23 cellular contexts compared by ENCODE assay signal in genomic region chr12:99278899-99279298, GRCh38.
"Had no signal": no experiment of that assay in that cellular context is flagged by ENCODE, and none has a peak within 500 bp of the region (broad histone marks: within the 10 kb centered on the region; RNA-seq: fewer than 3 reads in every experiment).

No MANE protein-coding gene starts in this region.

- H3K27me3 ChIP-seq: colonic mucosa, heart left ventricle, left lung, neutrophil, stomach, transverse colon had no signal

- H3K9me3 ChIP-seq: colonic mucosa, neutrophil, thoracic aorta had no signal

- H3K4me1 ChIP-seq: colonic mucosa, heart left ventricle, left lung, lower lobe of right lung, stomach, transverse colon had no signal

- DNase-seq: colonic mucosa; effector CD4-positive, alpha-beta T cell; endodermal cell; erythroblast; foreskin melanocyte; heart left ventricle; hippocampal formation; left lung; lower lobe of right lung; midbrain; naive thymus-derived CD4-positive, alpha-beta T cell; nephron progenitor cell; posterior cingulate gyrus; stimulated activated naive CD4-positive, alpha-beta T cell; stomach; substantia nigra; transverse colon had no signal

- FAIRE-seq: endothelial cell of umbilical vein, islet of Langerhans had no signal

- ATAC-seq: heart left ventricle; left lung; lower lobe of right lung; naive thymus-derived CD4-positive, alpha-beta T cell; sciatic nerve had no signal

- H3K27ac ChIP-seq: colonic mucosa, heart left ventricle, left lung, lower lobe of right lung, neutrophil, skin epidermis, stomach, thoracic aorta, transverse colon had no signal

- H3K36me3 ChIP-seq: colonic mucosa, heart left ventricle, left lung, lower lobe of right lung, neutrophil, stomach, thoracic aorta, transverse colon had no signal

- H3K4me3 ChIP-seq: colonic mucosa, heart left ventricle, left lung, lower lobe of right lung, skin epidermis, stomach, thoracic aorta, transverse colon had no signal
